ENCODE assay signal across 1 cellular context in genomic region chr1:9549955-9550546, GRCh38.
TF ChIP-seq lines count a peak whose summit lies in the region.

No MANE protein-coding gene starts in this region.

TF ChIP-seq in HepG2, 621 proteins besides CTCF, POLR2A, EP300 and RAD21 (continued from another document and continues in another):
- TF ChIP-seq ZHX1 (CRISPR knock-in tag; IDR thresholded peaks at IDR 0.05; ENCODE audit: low read depth) (no peak), SP140L (CRISPR knock-in tag; IDR thresholded peaks at IDR 0.05; ENCODE audit: borderline replicate concordance) (no peak), NFE2L2 (IDR thresholded peaks at IDR 0.05; ENCODE audit: low read length) (no peak), ZBTB7A (CRISPR knock-in tag; IDR thresholded peaks at IDR 0.05) (no peak), ZSCAN30 (CRISPR knock-in tag; IDR thresholded peaks at IDR 0.05) (0 out of 2 replicates have a peak, but pooled peaks have one; percentile 63), PCBP2 (optimal IDR thresholded peaks at IDR 0.05; ENCODE audit: low read depth, low read length, poor library complexity, severe bottlenecking) (no peak), BCL6 (CRISPR knock-in tag; IDR thresholded peaks at IDR 0.05) (peak; percentile 95), EED (CRISPR knock-in tag; IDR thresholded peaks at IDR 0.05) (no peak), SALL1 (CRISPR knock-in tag; IDR thresholded peaks at IDR 0.05) (peak; percentile 83; the same call in 1 of the 2 replicates), PPARG (CRISPR knock-in tag; conservative IDR thresholded peaks at IDR 0.05) (peak; percentile 92), ZNF749 (CRISPR knock-in tag; IDR thresholded peaks at IDR 0.05; ENCODE audit: borderline replicate concordance) (no peak), CBX2 (IDR thresholded peaks at IDR 0.05; ENCODE audit: low read depth, low read length) (no peak), CBX2 (CRISPR knock-in tag; IDR thresholded peaks at IDR 0.05; ENCODE audit: low read depth) (no peak), HMGXB3 (CRISPR knock-in tag; IDR thresholded peaks at IDR 0.05; ENCODE audit: borderline replicate concordance) (peak; percentile 48; the same call in 1 of the 2 replicates), ZNF569 (CRISPR knock-in tag; IDR thresholded peaks at IDR 0.05; ENCODE audit: borderline replicate concordance) (no peak), NFRKB (IDR thresholded peaks at IDR 0.05) (no peak), SAFB2 (CRISPR knock-in tag; IDR thresholded peaks at IDR 0.05; ENCODE audit: borderline replicate concordance, low read depth) (no peak), ZNF510 (CRISPR knock-in tag; IDR thresholded peaks at IDR 0.05; ENCODE audit: low read depth) (no peak), USF2 (IDR thresholded peaks at IDR 0.05; ENCODE audit: low read depth, low read length) (no peak), USF2 (CRISPR knock-in tag; IDR thresholded peaks at IDR 0.05; ENCODE audit: borderline replicate concordance) (no peak), CEBPB (IDR thresholded peaks at IDR 0.05; ENCODE audit: borderline replicate concordance, low read depth, low read length) (no peak; the same call in 1 of the 2 replicates), NPAS2 (CRISPR knock-in tag; IDR thresholded peaks at IDR 0.05; ENCODE audit: borderline replicate concordance) (no peak), ZNF720 (CRISPR knock-in tag; IDR thresholded peaks at IDR 0.05) (no peak), ZNF772 (CRISPR knock-in tag; IDR thresholded peaks at IDR 0.05) (no peak), HNRNPUL1 (IDR thresholded peaks at IDR 0.05; ENCODE audit: low read depth, low read length) (no peak), AHDC1 (CRISPR knock-in tag; IDR thresholded peaks at IDR 0.05; ENCODE audit: borderline replicate concordance) (peak; percentile 89; the same call in 1 of the 2 replicates), ZNF513 (CRISPR knock-in tag; conservative IDR thresholded peaks at IDR 0.05) (no peak), ZNF7 (CRISPR knock-in tag; IDR thresholded peaks at IDR 0.05) (no peak), RBM39 (IDR thresholded peaks at IDR 0.05; ENCODE audit: low read depth, low read length, poor library complexity, severe bottlenecking) (no peak), AKNA (CRISPR knock-in tag; IDR thresholded peaks at IDR 0.05; ENCODE audit: borderline replicate concordance) (no peak), ZNF770 (CRISPR knock-in tag; IDR thresholded peaks at IDR 0.05) (0 out of 2 replicates have a peak, but pooled peaks have one; percentile 36), JARID2 (CRISPR knock-in tag; IDR thresholded peaks at IDR 0.05; ENCODE audit: insufficient replicate concordance) (no peak), ATAD3A (CRISPR knock-in tag; IDR thresholded peaks at IDR 0.05) (no peak)
